In the genomic region with DNA sequence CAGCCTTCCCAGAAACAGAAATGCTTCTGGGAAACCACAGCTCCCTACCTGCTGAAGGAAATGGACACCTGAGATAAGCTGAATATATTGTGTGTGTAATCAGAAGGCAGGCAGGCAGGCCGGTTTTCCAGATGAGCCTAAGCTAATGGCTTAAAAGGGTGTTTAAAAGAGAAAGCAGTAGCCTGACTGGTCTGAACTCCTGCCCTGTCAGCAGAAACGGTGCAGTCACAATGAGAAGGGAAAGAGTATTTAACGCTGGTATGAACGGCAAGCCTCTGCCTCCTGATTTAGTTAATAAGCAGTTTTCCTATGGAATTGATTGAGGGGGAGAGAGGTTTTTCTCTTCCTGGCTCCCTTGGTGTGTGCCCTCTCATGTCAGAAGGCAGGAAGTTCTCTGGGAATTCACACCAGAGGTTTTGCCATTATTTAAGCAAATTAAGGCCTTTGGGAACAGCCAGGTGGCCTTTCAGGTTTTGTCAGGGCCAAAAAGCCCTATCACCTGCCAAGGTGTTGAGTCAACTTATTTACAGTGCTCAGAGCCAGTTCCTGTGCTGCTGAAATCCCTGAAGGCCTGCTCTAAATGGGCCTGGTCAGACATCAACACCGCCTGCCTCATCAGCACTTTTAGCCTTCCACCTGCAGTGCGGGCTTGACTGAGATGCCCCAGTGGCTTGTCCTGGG, we compare ENCODE assay signal across 11 cellular contexts. TPM values are rescaled to one million over a fixed set of nuclear protein-coding genes. Genes with fewer than 3 reads are reported as not detected.
A peak's percentile ranks its signal among the peaks of the same experiment; 100 is the strongest.
DNase-seq lines count a peak whose midpoint lies in the region; ATAC-seq, FAIRE-seq and TF ChIP-seq lines count a peak whose summit lies in the region.
"Had no signal": no experiment of that assay in that cellular context is flagged by ENCODE, and none has a peak within 500 bp of the region (broad histone marks: within the 10 kb centered on the region; RNA-seq: fewer than 3 reads in every experiment).

No MANE protein-coding gene starts in this region.

- no peak for FAIRE-seq in HTR-8/SVneo (lab: Jason Lieb, UNC)
- FAIRE-seq: endometrium had no signal

- H3K4me1 Mint-ChIP-seq in neural progenitor cell = peaks cover 8% of the 10 kb centered on the region
- peaks cover 27% of the 10 kb centered on the region for H3K4me1 Mint-ChIP-seq in activated CD4-positive, alpha-beta T cell treated with anti-CD3 and anti-CD28 coated beads, Interleukin-2, amount 10 ng/mL, durations not matched to agents 7 days and 5 days

- H3K27ac Mint-ChIP-seq in neural progenitor cell = no peak overlapping the region
- H3K27ac Mint-ChIP-seq in activated CD4-positive, alpha-beta T cell treated with anti-CD3 and anti-CD28 coated beads, Interleukin-2, amount 10 ng/mL, durations not matched to agents 7 days and 5 days = no peak overlapping the region

- no peak for TF ChIP-seq EP300 in sigmoid colon (IDR thresholded peaks at IDR 0.05)

- DNase-seq in DMS79 (lab: John Stamatoyannopoulos, UW) (peak; percentile 67), NCI-H345 (lab: John Stamatoyannopoulos, UW) (peak; percentile 57), epithelial cell of prostate (ENCODE audit: low read depth, low spot score) (no peak), neural progenitor cell (ENCODE audit: low spot score) (peak; percentile 26), sigmoid colon (no peak), HTR-8/SVneo (ENCODE audit: insufficient read length, low spot score) (no peak)
- no peak for DNase-seq in activated CD4-positive, alpha-beta T cell treated with anti-CD3 and anti-CD28 coated beads, Interleukin-2, amount 10 ng/mL, durations not matched to agents 7 days and 5 days
- DNase-seq: naive thymus-derived CD4-positive, alpha-beta T cell had no signal

- ATAC-seq in HG03460 (IDR thresholded peaks at IDR 0.05; ENCODE audit: unreplicated experiment) = no peak
- ATAC-seq: naive thymus-derived CD4-positive, alpha-beta T cell had no signal

- H3K9me3 ChIP-seq in neural progenitor cell (ENCODE audit: low read depth) (no peaks in the 10 kb centered on the region), sigmoid colon (no peaks in the 10 kb centered on the region)

- H3K27me3 Mint-ChIP-seq in neural progenitor cell (ENCODE audit: insufficient read depth, low read depth) = peaks cover 6% of the 10 kb centered on the region
- H3K27me3 Mint-ChIP-seq in activated CD4-positive, alpha-beta T cell treated with anti-CD3 and anti-CD28 coated beads, Interleukin-2, amount 10 ng/mL, durations not matched to agents 7 days and 5 days = peaks cover 20% of the 10 kb centered on the region

- no peak for TF ChIP-seq CTCF in neural progenitor cell (IDR thresholded peaks at IDR 0.05)
- TF ChIP-seq CTCF in sigmoid colon (IDR thresholded peaks at IDR 0.05) = no peak

- H3K4me2 ChIP-seq in neural progenitor cell = no peak overlapping the region

- H3K36me3 Mint-ChIP-seq in neural progenitor cell = no peaks in the 10 kb centered on the region
- H3K36me3 Mint-ChIP-seq in activated CD4-positive, alpha-beta T cell treated with anti-CD3 and anti-CD28 coated beads, Interleukin-2, amount 10 ng/mL, durations not matched to agents 7 days and 5 days (ENCODE audit: low read depth) = no peaks in the 10 kb centered on the region
- H3K36me3 Mint-ChIP-seq: CD14-positive monocyte; naive thymus-derived CD4-positive, alpha-beta T cell had no signal

- H3K9ac ChIP-seq in neural progenitor cell = no peak overlapping the region

- H3K4me3 Mint-ChIP-seq in neural progenitor cell = no peak overlapping the region
- H3K4me3 Mint-ChIP-seq in activated CD4-positive, alpha-beta T cell treated with anti-CD3 and anti-CD28 coated beads, Interleukin-2, amount 10 ng/mL, durations not matched to agents 7 days and 5 days = no peak overlapping the region
- H3K4me3 Mint-ChIP-seq: CD14-positive monocyte; naive thymus-derived CD4-positive, alpha-beta T cell had no signal

- H3K27ac ChIP-seq in epithelial cell of prostate (peak overlapping the region; percentile 76), neural progenitor cell (no peak overlapping the region), sigmoid colon (no peak overlapping the region)

- no peak overlapping the region for H3K4me3 ChIP-seq in neural progenitor cell
- H3K4me3 ChIP-seq in sigmoid colon = no peak overlapping the region

- H4K20me1 ChIP-seq in neural progenitor cell (ENCODE audit: low read depth) = no peaks in the 10 kb centered on the region

- H3F3A ChIP-seq in neural progenitor cell (ENCODE audit: low read depth) = peaks cover 13% of the 10 kb centered on the region

- peak overlapping the region; percentile 71 for H2AFZ ChIP-seq in neural progenitor cell (replicated peaks)

- TF ChIP-seq POLR2A in sigmoid colon (IDR thresholded peaks at IDR 0.05) = no peak

- POLR2A ChIA-PET in activated CD4-positive, alpha-beta T cell treated with anti-CD3 and anti-CD28 coated beads, Interleukin-2, amount 10 ng/mL, durations not matched to agents 7 days and 5 days (lab: Charles Lee) = interaction anchor here (0.6 kb wide), 1 partner anchor 58 kb away, joined by 5 read pairs; no protein-coding TSS in a partner anchor

- WGBS in sigmoid colon, 2 donors = 32 to 47% methylated on average over 6 of the region's 6 CpGs

- peaks cover 10% of the 10 kb centered on the region for H3K4me1 ChIP-seq in neural progenitor cell
- H3K4me1 ChIP-seq in sigmoid colon = no peaks in the 10 kb centered on the region

- H3K36me3 ChIP-seq in neural progenitor cell = no peaks in the 10 kb centered on the region
- no peaks in the 10 kb centered on the region for H3K36me3 ChIP-seq in sigmoid colon

- peaks cover 2% of the 10 kb centered on the region for H3K9me3 Mint-ChIP-seq in neural progenitor cell
- H3K9me3 Mint-ChIP-seq in activated CD4-positive, alpha-beta T cell treated with anti-CD3 and anti-CD28 coated beads, Interleukin-2, amount 10 ng/mL, durations not matched to agents 7 days and 5 days = no peaks in the 10 kb centered on the region
- H3K9me3 Mint-ChIP-seq: CD14-positive monocyte had no signal

- H3K27me3 ChIP-seq in neural progenitor cell = no peaks in the 10 kb centered on the region
- H3K27me3 ChIP-seq in sigmoid colon = no peaks in the 10 kb centered on the region

- intact Hi-C loops in sigmoid colon (cut with DNase I) = no loop called here

- CTCF ChIA-PET in activated CD4-positive, alpha-beta T cell treated with anti-CD3 and anti-CD28 coated beads, Interleukin-2, amount 10 ng/mL, durations not matched to agents 7 days and 5 days (lab: Charles Lee) = interaction anchor here (1.0 to 1.3 kb wide), 4 partner anchors 8 to 19 kb away, joined by 3 to 4 read pairs (median 4); no protein-coding TSS in a partner anchor

- no peaks in the 10 kb centered on the region for H3K79me2 ChIP-seq in neural progenitor cell (ENCODE audit: low read depth)

RNA-seq across cellular contexts. Expression of gene CDH1, which starts 41.6 kb away (rescaled TPM):
- total RNA-seq in neural progenitor cell (ENCODE audit: low replicate concordance) (1.9 and 3.3 TPM in 2 replicates), sigmoid colon (1 to 10 TPM in 2 of 4 donors, under 1 TPM in 1, not detected in 1; 0.14 to 1.4 (median 1.1) TPM)
- total RNA-seq in activated CD4-positive, alpha-beta T cell treated with anti-CD3 and anti-CD28 coated beads, Interleukin-2, amount 10 ng/mL, durations not matched to agents 7 days and 5 days = under 1 TPM; 0.06 to 0.69 TPM
- 100 to 1,000 TPM in 1 of 3 donors, 10 to 100 TPM in 2; 29.4 to 163 (median 49.0) TPM for polyA plus RNA-seq in sigmoid colon
- polyA plus RNA-seq: naive thymus-derived CD4-positive, alpha-beta T cell had no signal

Comparison
In these comparisons a context has a peak if more than half of its experiments do, and no peak if none do; other contexts are left out.
1. DNase-seq: peak in DMS79 (single experiment), NCI-H345 (single experiment) and neural progenitor cell (single experiment); none in epithelial cell of prostate (single experiment), activated CD4-positive, alpha-beta T cell treated with anti-CD3 and anti-CD28 coated beads, Interleukin-2, amount 10 ng/mL, durations not matched to agents 7 days and 5 days (single experiment), sigmoid colon (single experiment) and HTR-8/SVneo (single experiment).